ENCODE assay signal across 8 cellular contexts in genomic region chr4:148442830-148443549, GRCh38. TPM values are rescaled to one million over a fixed set of nuclear protein-coding genes. Genes with fewer than 3 reads are reported as not detected.
DNase-seq lines count a peak whose midpoint lies in the region; ATAC-seq, FAIRE-seq and TF ChIP-seq lines count a peak whose summit lies in the region.

No MANE protein-coding gene starts in this region.

- H3K27me3 Mint-ChIP-seq in stimulated activated naive B cell treated with anti-CD40 and anti-IgM and Interleukin-4, amounts not matched to agents 10 μg/mL and 1 μg/mL and 100 μg/mL, for 72 hours = no peaks in the 10 kb centered on the region

- intact Hi-C loops in GM12878 (cut with micrococcal nuclease; ENCODE audit: unreplicated experiment) = loop anchor here (5.0 kb wide), 1 partner anchor 386 kb away; no protein-coding TSS in a partner anchor

- H3K79me2 ChIP-seq in GM12878 (ENCODE audit: control insufficient read depth, insufficient read depth, low read length) = no peaks in the 10 kb centered on the region

- no peak for FAIRE-seq in GM12878 (lab: Jason Lieb, UNC)

- CTCF ChIA-PET in GM12878 (lab: Yijun Ruan, JAX) = interaction anchor here (2.3 kb wide), 1 partner anchor 386 kb away, joined by 5 read pairs; no protein-coding TSS in a partner anchor

- H3K27ac Mint-ChIP-seq in stimulated activated naive B cell treated with anti-CD40 and anti-IgM and Interleukin-4, amounts not matched to agents 10 μg/mL and 1 μg/mL and 100 μg/mL, for 72 hours = peak overlapping the region; percentile 97

- RAD21 ChIA-PET in GM12878 (lab: Charles Lee; ENCODE audit: unreplicated experiment) = no interaction called here

- peak overlapping the region; percentile 94 for H2AFZ ChIP-seq in GM12878 (ENCODE audit: control insufficient read depth, low read depth, low read length)

- no peaks in the 10 kb centered on the region for H3K9me3 Mint-ChIP-seq in stimulated activated naive B cell treated with anti-CD40 and anti-IgM and Interleukin-4, amounts not matched to agents 10 μg/mL and 1 μg/mL and 100 μg/mL, for 72 hours

- peaks cover 4 to 28% of the 10 kb centered on the region in 2 experiments; a peak in 3 of 4 replicates for H3K27me3 ChIP-seq in GM12878 (replicated peaks in 1 of 2; ENCODE audit: control insufficient read depth in 2 of 2, insufficient read depth in 2 of 2, low read length in 1 of 2)

- peak overlapping the region; percentile 59 for H3K9ac ChIP-seq in GM12878 (ENCODE audit: control insufficient read depth, insufficient read depth, low read length)

- no peak for TF ChIP-seq CTCF in GM12878 (IDR thresholded peaks at IDR 0.05 in 2 of 3, conservative IDR thresholded peaks at IDR 0.05 in 1 of 3; ENCODE audit: control insufficient read depth in 2 of 3, extremely low read depth in 1 of 3, insufficient read depth in 1 of 3, low read depth in 3 of 3, low read length in 3 of 3)

- peaks cover 1 to 4% of the 10 kb centered on the region in 2 donors for H3K36me3 Mint-ChIP-seq in stimulated activated naive B cell treated with anti-CD40 and anti-IgM and Interleukin-4, amounts not matched to agents 10 μg/mL and 1 μg/mL and 100 μg/mL, for 72 hours

- DNase-seq in AG08396 (ENCODE audit: low spot score) (peak; percentile 37), HuH-7 (ENCODE audit: low spot score) (peak; percentile 28), GM12878 (ENCODE audit: low read depth, low spot score) (no peak), iPS-NIHi11 (ENCODE audit: low spot score) (peak; percentile 21), NCI-H1694 (lab: John Stamatoyannopoulos, UW) (no peak)
- DNase-seq in stimulated activated naive B cell treated with anti-CD40 and anti-IgM and Interleukin-4, amounts not matched to agents 10 μg/mL and 1 μg/mL and 100 μg/mL, for 72 hours = no peak
- DNase-seq in stimulated activated CD4-positive, alpha-beta T cell treated with anti-CD3 and anti-CD28 coated beads, Interleukin-15, amount 100 ng/mL, for 24 hours = no peak

- peak overlapping the region; percentile 99 for H3K4me2 ChIP-seq in GM12878 (ENCODE audit: control insufficient read depth, insufficient read depth)

- in situ Hi-C loops in GM12878 (cut with MboI) = loop anchor here (5.0 kb wide), 1 partner anchor 386 kb away; no protein-coding TSS in a partner anchor

- under 1% methylated on average over 30 of the region's 31 CpGs for WGBS in GM12878 (ENCODE audit: insufficient coverage, insufficient replicate concordance, low lambda C conversion rate, missing lambda C conversion rate)

- SMC1A ChIA-PET in GM12878 (lab: Charles Lee; ENCODE audit: uncharacterized antibody, unreplicated experiment) = interaction anchor here (0.6 kb wide), 1 partner anchor 301 kb away, joined by 3 read pairs; no protein-coding TSS in a partner anchor

- no peak for TF ChIP-seq EP300 in GM12878 (IDR thresholded peaks at IDR 0.05; ENCODE audit: borderline replicate concordance in 1 of 2, control insufficient read depth in 1 of 2, low read depth in 2 of 2, low read length in 2 of 2)

- POLR2A ChIA-PET in GM12878 (lab: Charles Lee) = interaction anchor here (0.6 kb wide), 4 partner anchors 10 to 1238 kb away, joined by 3 to 5 read pairs (median 4); no protein-coding TSS in a partner anchor

- peak overlapping the region; percentile 77 for H3K4me3 ChIP-seq in GM12878

- H3K4me1 Mint-ChIP-seq in stimulated activated naive B cell treated with anti-CD40 and anti-IgM and Interleukin-4, amounts not matched to agents 10 μg/mL and 1 μg/mL and 100 μg/mL, for 72 hours = peaks cover 15 to 29% of the 10 kb centered on the region in 2 donors

- ATAC-seq in GM18907 (IDR thresholded peaks at IDR 0.05; ENCODE audit: unreplicated experiment) (peak; percentile 3), GM12878 (peak; percentile 11)
- ATAC-seq in stimulated activated naive B cell treated with anti-CD40 and anti-IgM and Interleukin-4, amounts not matched to agents 10 μg/mL and 1 μg/mL and 100 μg/mL, for 72 hours (replicated peaks) = peak; percentile 0 to 1

- no peaks in the 10 kb centered on the region for H3K36me3 ChIP-seq in GM12878 (ENCODE audit: control insufficient read depth in 2 of 2, insufficient read depth in 2 of 2, low read length in 1 of 2)

- H3K4me1 ChIP-seq in GM12878 (ENCODE audit: control insufficient read depth, insufficient read depth, low read length) = peaks cover 4% of the 10 kb centered on the region

- TF ChIP-seq RAD21 in GM12878 (IDR thresholded peaks at IDR 0.05; ENCODE audit: insufficient read depth, low read depth, low read length) = no peak

- no peak for TF ChIP-seq POLR2A in GM12878 (IDR thresholded peaks at IDR 0.05; ENCODE audit: low read depth, low read length)

- no peaks in the 10 kb centered on the region for H4K20me1 ChIP-seq in GM12878 (ENCODE audit: control insufficient read depth, insufficient read depth)

- no TSS peak for BruUV-seq in GM12878 (replicated peaks; lab: Mats Ljungman, UMichigan)

- H3K9me3 ChIP-seq in GM12878 (replicated peaks; ENCODE audit: control insufficient read depth, insufficient read depth, low read length) = no peaks in the 10 kb centered on the region

- H3K4me3 Mint-ChIP-seq in stimulated activated naive B cell treated with anti-CD40 and anti-IgM and Interleukin-4, amounts not matched to agents 10 μg/mL and 1 μg/mL and 100 μg/mL, for 72 hours = peak overlapping the region; percentile 95 to 96

- H3K27ac ChIP-seq in GM12878 (ENCODE audit: control insufficient read depth, insufficient read depth) = no peak overlapping the region

TF ChIP-seq in GM12878, 131 proteins besides CTCF, POLR2A, EP300 and RAD21:
- TF ChIP-seq NFYA (IDR thresholded peaks at IDR 0.05; ENCODE audit: borderline replicate concordance, low read depth, low read length) (0 out of 2 replicates have a peak, but pooled peaks have one; percentile 0), RB1 (IDR thresholded peaks at IDR 0.05; ENCODE audit: borderline replicate concordance) (0 out of 2 replicates have a peak, but pooled peaks have one; percentile 23), SIN3A (IDR thresholded peaks at IDR 0.05; ENCODE audit: low read depth, low read length) (0 out of 2 replicates have a peak, but pooled peaks have one; percentile 10), CHD2 (IDR thresholded peaks at IDR 0.05; ENCODE audit: borderline replicate concordance, low read depth, low read length) (peak; percentile 7; the same call in 1 of the 2 replicates), ZNF274 (IDR thresholded peaks at IDR 0.05; ENCODE audit: insufficient read depth, insufficient read length) (no peak), POLR2AphosphoS5 (IDR thresholded peaks at IDR 0.05; ENCODE audit: low read length) (peak; percentile 5; the same call in 1 of the 2 replicates), WRNIP1 (IDR thresholded peaks at IDR 0.05; ENCODE audit: borderline replicate concordance, low read depth, low read length) (no peak), GATAD2B (conservative IDR thresholded peaks at IDR 0.05; ENCODE audit: low read depth) (peak; percentile 73)

RNA-seq across cellular contexts. Expression of gene NR3C2, which starts 0.8 kb away (rescaled TPM):
- total RNA-seq in GM12878 (2013; cell fraction: nucleolus; rRNA removed) = 0.29 and 1.1 TPM in 2 replicates
- total RNA-seq in GM12878 (2014; rRNA removed) (under 0.01 and 0.06 TPM in 2 replicates), GM12878 (2014; rRNA removed; fragmentation: Illumina TruSeq; extraction: Trizol) (0.05 TPM in 1 of 2 replicates, not detected in the other), GM12878 (2021) (0.05 and 0.10 TPM in 2 replicates)
- polyA plus RNA-seq in GM12878 (2011; ENCODE audit: low read depth) = 0.05 TPM
- polyA plus RNA-seq in GM12878 (2011; rRNA removed) (0.07 and 0.10 TPM in 2 replicates), GM12878 (2014; fragmentation: Illumina TruSeq; extraction: Trizol) (not detected in 2 replicates), GM12878 (2014; fragmentation: Nextera tagmentation; extraction: Ambion mirVana) (under 1 TPM in 1 of 2 experiments, not detected in 1; 0.11 TPM), GM12878 (2014; rRNA removed) (not detected in 2 replicates), GM12878 (2016; fragmentation: Nextera tagmentation; extraction: Ambion mirVana) (under 1 TPM; 0.05 to 0.07 TPM)
- 0.03 and 0.04 TPM in 2 replicates for polyA plus RNA-seq in GM12878 (2011; cell fraction: cytosol; rRNA removed)
- 0.04 and 0.09 TPM in 2 replicates for polyA plus RNA-seq in GM12878 (2011; cell fraction: nucleus; rRNA removed)
- polyA plus RNA-seq in GM12878 (2012) = 0.04 and 0.18 TPM in 2 replicates
- polyA minus RNA-seq in GM12878 (2011; rRNA and poly(A)+ RNA removed) = 0.22 and 0.31 TPM in 2 replicates
- polyA minus RNA-seq in GM12878 (2011; cell fraction: cytosol; rRNA and poly(A)+ RNA removed) = not detected in 2 replicates
- 0.60 and 1.6 TPM in 2 replicates for polyA minus RNA-seq in GM12878 (2011; cell fraction: nucleus; rRNA and poly(A)+ RNA removed)

Comparison
In these comparisons a context has a peak if more than half of its experiments do, and no peak if none do; other contexts are left out.
1. DNase-seq: peak in AG08396 (single experiment), HuH-7 (single experiment) and iPS-NIHi11 (single experiment); none in GM12878 (single experiment), stimulated activated naive B cell treated with anti-CD40 and anti-IgM and Interleukin-4, amounts not matched to agents 10 μg/mL and 1 μg/mL and 100 μg/mL, for 72 hours (single experiment), stimulated activated CD4-positive, alpha-beta T cell treated with anti-CD3 and anti-CD28 coated beads, Interleukin-15, amount 100 ng/mL, for 24 hours (single experiment) and NCI-H1694 (single experiment).
2. Peak in every context shown above with its lines, with median percentiles within 50 percentile points of each other: ATAC-seq.